Comparison of ENCODE assay signal across 1 cellular context in the genomic region with DNA sequence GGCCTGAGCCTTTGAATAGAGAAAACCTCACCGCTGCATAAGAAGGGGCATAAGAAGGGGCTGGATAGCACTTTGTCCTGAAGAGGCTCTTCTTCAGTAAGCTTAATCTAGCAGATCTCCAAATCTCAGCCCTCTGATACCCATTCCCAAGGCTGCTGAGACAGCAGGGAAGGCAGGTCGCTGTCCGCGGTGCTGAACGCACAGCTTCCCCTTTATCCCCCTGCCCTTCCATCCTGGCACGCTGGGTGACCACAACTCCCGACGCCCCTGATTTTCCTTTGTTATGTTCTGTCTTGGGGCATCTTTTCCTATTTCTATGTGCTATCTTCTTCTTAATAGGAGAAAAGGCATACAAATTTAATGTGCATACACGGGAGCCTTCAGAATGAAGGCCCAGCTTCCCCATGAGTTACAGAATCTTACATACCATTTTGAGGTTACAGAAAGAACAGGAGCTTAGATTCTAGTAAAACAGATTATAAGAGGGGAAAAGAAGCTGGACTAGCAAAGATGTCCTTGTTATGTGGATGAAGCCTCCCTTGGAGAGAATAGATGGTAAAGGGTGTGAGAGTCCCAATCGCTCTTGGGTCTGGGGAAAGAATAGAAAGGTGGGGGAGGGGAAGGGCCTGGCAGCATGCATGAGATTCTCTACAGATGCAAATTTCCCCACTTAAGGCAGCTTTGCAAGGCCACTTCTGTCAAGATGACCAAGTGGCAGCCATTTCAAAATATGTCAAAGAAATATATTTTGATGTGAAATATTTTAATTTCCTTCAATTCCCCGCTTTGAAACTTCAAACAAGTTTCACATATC.
TF ChIP-seq lines count a peak whose summit lies in the region.

No MANE protein-coding gene starts in this region.

TF ChIP-seq in HepG2, 621 proteins besides CTCF, POLR2A, EP300 and RAD21 (continued from another document and continues in another):
- TF ChIP-seq TAF1 (CRISPR knock-in tag; IDR thresholded peaks at IDR 0.05) (no peak), ZKSCAN8 (CRISPR knock-in tag; IDR thresholded peaks at IDR 0.05; ENCODE audit: borderline replicate concordance) (no peak), ZFY (CRISPR knock-in tag; IDR thresholded peaks at IDR 0.05) (no peak), ZNF773 (CRISPR knock-in tag; IDR thresholded peaks at IDR 0.05; ENCODE audit: borderline replicate concordance) (peak; percentile 96; the same call in 1 of the 2 replicates), MXI1 (IDR thresholded peaks at IDR 0.05; ENCODE audit: borderline replicate concordance, low read depth, low read length) (no peak), SCMH1 (CRISPR knock-in tag; IDR thresholded peaks at IDR 0.05; ENCODE audit: borderline replicate concordance) (no peak), ARNTL (CRISPR knock-in tag; IDR thresholded peaks at IDR 0.05) (0 out of 2 replicates have a peak, but pooled peaks have one; percentile 40), HNRNPH1 (optimal IDR thresholded peaks at IDR 0.05; ENCODE audit: low read depth, low read length) (no peak), ZNF333 (CRISPR knock-in tag; IDR thresholded peaks at IDR 0.05; ENCODE audit: borderline replicate concordance) (no peak), NFYC (CRISPR knock-in tag; IDR thresholded peaks at IDR 0.05) (no peak), ZSCAN21 (CRISPR knock-in tag; IDR thresholded peaks at IDR 0.05; ENCODE audit: borderline replicate concordance) (peak; percentile 72; the same call in 1 of the 2 replicates), ZNF83 (CRISPR knock-in tag; IDR thresholded peaks at IDR 0.05; ENCODE audit: borderline replicate concordance) (peak; percentile 69; the same call in 1 of the 2 replicates), ZNF564 (CRISPR knock-in tag; IDR thresholded peaks at IDR 0.05) (no peak), MED1 (CRISPR knock-in tag; IDR thresholded peaks at IDR 0.05) (peak; percentile 42; the same call in 1 of the 2 replicates), TP53 (CRISPR knock-in tag; conservative IDR thresholded peaks at IDR 0.05) (no peak), FOXJ3 (CRISPR knock-in tag; IDR thresholded peaks at IDR 0.05; ENCODE audit: borderline replicate concordance) (no peak), NR2F6 (IDR thresholded peaks at IDR 0.05) (no peak), NR2F6 (CRISPR knock-in tag; IDR thresholded peaks at IDR 0.05) (0 out of 2 replicates have a peak, but pooled peaks have one; percentile 15), SOX6 (IDR thresholded peaks at IDR 0.05) (no peak), SOX6 (CRISPR knock-in tag; IDR thresholded peaks at IDR 0.05) (no peak), PRMT3 (CRISPR knock-in tag; IDR thresholded peaks at IDR 0.05; ENCODE audit: borderline replicate concordance, low read depth) (no peak), BCL6 (CRISPR knock-in tag; IDR thresholded peaks at IDR 0.05) (peak; percentile 28; the same call in 1 of the 2 replicates), SMAD9 (CRISPR knock-in tag; IDR thresholded peaks at IDR 0.05) (no peak), RXRB (CRISPR knock-in tag; IDR thresholded peaks at IDR 0.05; ENCODE audit: borderline replicate concordance) (peak; percentile 21; the same call in 1 of the 2 replicates), ETV6 (CRISPR knock-in tag; conservative IDR thresholded peaks at IDR 0.05) (no peak), IKZF4 (CRISPR knock-in tag; IDR thresholded peaks at IDR 0.05; ENCODE audit: borderline replicate concordance, low read depth, not compliant biosample characterization) (no peak), PITX1 (CRISPR knock-in tag; IDR thresholded peaks at IDR 0.05) (no peak), GABPA (IDR thresholded peaks at IDR 0.05; ENCODE audit: low read depth, low read length) (no peak), GABPA (CRISPR knock-in tag; IDR thresholded peaks at IDR 0.05; ENCODE audit: low read depth) (no peak), GLI4 (CRISPR knock-in tag; IDR thresholded peaks at IDR 0.05; ENCODE audit: borderline replicate concordance) (no peak), ZSCAN29 (CRISPR knock-in tag; conservative IDR thresholded peaks at IDR 0.05) (no peak), KAT7 (CRISPR knock-in tag; IDR thresholded peaks at IDR 0.05; ENCODE audit: borderline replicate concordance) (no peak), ZNF75D (CRISPR knock-in tag; IDR thresholded peaks at IDR 0.05; ENCODE audit: borderline replicate concordance) (no peak), XRCC5 (optimal IDR thresholded peaks at IDR 0.05; ENCODE audit: low read length) (no peak)
- TF ChIP-seq, protein P1, sequence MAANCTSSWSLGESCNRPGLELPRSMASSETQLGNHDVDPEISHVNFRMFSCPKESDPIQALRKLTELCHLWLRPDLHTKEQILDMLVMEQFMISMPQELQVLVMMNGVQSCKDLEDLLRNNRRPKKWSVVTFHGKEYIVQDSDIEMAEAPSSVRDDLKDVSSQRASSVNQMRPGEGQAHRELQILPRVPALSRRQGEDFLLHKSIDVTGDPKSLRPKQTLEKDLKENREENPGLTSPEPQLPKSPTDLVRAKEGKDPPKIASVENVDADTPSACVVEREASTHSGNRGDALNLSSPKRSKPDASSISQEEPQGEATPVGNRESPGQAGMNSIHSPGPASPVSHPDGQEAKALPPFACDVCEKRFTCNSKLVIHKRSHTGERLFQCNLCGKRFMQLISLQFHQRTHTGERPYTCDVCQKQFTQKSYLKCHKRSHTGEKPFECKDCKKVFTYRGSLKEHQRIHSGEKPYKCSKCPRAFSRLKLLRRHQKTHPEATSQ (CRISPR knock-in tag; IDR thresholded peaks at IDR 0.05; ENCODE audit: borderline replicate concordance), result no peak
- TF ChIP-seq, protein P2, sequence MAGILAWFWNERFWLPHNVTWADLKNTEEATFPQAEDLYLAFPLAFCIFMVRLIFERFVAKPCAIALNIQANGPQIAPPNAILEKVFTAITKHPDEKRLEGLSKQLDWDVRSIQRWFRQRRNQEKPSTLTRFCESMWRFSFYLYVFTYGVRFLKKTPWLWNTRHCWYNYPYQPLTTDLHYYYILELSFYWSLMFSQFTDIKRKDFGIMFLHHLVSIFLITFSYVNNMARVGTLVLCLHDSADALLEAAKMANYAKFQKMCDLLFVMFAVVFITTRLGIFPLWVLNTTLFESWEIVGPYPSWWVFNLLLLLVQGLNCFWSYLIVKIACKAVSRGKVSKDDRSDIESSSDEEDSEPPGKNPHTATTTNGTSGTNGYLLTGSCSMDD (CRISPR knock-in tag; IDR thresholded peaks at IDR 0.05), result no peak
- TF ChIP-seq, protein P3, sequence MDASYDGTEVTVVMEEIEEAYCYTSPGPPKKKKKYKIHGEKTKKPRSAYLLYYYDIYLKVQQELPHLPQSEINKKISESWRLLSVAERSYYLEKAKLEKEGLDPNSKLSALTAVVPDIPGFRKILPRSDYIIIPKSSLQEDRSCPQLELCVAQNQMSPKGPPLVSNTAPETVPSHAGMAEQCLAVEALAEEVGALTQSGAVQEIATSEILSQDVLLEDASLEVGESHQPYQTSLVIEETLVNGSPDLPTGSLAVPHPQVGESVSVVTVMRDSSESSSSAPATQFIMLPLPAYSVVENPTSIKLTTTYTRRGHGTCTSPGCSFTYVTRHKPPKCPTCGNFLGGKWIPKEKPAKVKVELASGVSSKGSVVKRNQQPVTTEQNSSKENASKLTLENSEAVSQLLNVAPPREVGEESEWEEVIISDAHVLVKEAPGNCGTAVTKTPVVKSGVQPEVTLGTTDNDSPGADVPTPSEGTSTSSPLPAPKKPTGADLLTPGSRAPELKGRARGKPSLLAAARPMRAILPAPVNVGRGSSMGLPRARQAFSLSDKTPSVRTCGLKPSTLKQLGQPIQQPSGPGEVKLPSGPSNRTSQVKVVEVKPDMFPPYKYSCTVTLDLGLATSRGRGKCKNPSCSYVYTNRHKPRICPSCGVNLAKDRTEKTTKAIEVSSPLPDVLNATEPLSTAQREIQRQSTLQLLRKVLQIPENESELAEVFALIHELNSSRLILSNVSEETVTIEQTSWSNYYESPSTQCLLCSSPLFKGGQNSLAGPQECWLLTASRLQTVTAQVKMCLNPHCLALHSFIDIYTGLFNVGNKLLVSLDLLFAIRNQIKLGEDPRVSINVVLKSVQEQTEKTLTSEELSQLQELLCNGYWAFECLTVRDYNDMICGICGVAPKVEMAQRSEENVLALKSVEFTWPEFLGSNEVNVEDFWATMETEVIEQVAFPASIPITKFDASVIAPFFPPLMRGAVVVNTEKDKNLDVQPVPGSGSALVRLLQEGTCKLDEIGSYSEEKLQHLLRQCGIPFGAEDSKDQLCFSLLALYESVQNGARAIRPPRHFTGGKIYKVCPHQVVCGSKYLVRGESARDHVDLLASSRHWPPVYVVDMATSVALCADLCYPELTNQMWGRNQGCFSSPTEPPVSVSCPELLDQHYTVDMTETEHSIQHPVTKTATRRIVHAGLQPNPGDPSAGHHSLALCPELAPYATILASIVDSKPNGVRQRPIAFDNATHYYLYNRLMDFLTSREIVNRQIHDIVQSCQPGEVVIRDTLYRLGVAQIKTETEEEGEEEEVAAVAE (CRISPR knock-in tag; IDR thresholded peaks at IDR 0.05; ENCODE audit: borderline replicate concordance), result peak; percentile 83
- TF ChIP-seq, protein P4, sequence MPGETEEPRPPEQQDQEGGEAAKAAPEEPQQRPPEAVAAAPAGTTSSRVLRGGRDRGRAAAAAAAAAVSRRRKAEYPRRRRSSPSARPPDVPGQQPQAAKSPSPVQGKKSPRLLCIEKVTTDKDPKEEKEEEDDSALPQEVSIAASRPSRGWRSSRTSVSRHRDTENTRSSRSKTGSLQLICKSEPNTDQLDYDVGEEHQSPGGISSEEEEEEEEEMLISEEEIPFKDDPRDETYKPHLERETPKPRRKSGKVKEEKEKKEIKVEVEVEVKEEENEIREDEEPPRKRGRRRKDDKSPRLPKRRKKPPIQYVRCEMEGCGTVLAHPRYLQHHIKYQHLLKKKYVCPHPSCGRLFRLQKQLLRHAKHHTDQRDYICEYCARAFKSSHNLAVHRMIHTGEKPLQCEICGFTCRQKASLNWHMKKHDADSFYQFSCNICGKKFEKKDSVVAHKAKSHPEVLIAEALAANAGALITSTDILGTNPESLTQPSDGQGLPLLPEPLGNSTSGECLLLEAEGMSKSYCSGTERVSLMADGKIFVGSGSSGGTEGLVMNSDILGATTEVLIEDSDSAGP (CRISPR knock-in tag; IDR thresholded peaks at IDR 0.05; ENCODE audit: borderline replicate concordance), result no peak
- TF ChIP-seq, protein P5, sequence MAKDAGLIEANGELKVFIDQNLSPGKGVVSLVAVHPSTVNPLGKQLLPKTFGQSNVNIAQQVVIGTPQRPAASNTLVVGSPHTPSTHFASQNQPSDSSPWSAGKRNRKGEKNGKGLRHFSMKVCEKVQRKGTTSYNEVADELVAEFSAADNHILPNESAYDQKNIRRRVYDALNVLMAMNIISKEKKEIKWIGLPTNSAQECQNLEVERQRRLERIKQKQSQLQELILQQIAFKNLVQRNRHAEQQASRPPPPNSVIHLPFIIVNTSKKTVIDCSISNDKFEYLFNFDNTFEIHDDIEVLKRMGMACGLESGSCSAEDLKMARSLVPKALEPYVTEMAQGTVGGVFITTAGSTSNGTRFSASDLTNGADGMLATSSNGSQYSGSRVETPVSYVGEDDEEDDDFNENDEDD (CRISPR knock-in tag; IDR thresholded peaks at IDR 0.05; ENCODE audit: borderline replicate concordance), result no peak
- TF ChIP-seq, protein P6, sequence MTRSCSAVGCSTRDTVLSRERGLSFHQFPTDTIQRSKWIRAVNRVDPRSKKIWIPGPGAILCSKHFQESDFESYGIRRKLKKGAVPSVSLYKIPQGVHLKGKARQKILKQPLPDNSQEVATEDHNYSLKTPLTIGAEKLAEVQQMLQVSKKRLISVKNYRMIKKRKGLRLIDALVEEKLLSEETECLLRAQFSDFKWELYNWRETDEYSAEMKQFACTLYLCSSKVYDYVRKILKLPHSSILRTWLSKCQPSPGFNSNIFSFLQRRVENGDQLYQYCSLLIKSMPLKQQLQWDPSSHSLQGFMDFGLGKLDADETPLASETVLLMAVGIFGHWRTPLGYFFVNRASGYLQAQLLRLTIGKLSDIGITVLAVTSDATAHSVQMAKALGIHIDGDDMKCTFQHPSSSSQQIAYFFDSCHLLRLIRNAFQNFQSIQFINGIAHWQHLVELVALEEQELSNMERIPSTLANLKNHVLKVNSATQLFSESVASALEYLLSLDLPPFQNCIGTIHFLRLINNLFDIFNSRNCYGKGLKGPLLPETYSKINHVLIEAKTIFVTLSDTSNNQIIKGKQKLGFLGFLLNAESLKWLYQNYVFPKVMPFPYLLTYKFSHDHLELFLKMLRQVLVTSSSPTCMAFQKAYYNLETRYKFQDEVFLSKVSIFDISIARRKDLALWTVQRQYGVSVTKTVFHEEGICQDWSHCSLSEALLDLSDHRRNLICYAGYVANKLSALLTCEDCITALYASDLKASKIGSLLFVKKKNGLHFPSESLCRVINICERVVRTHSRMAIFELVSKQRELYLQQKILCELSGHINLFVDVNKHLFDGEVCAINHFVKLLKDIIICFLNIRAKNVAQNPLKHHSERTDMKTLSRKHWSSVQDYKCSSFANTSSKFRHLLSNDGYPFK (CRISPR knock-in tag; IDR thresholded peaks at IDR 0.05; ENCODE audit: borderline replicate concordance), result no peak
- TF ChIP-seq, protein P7, sequence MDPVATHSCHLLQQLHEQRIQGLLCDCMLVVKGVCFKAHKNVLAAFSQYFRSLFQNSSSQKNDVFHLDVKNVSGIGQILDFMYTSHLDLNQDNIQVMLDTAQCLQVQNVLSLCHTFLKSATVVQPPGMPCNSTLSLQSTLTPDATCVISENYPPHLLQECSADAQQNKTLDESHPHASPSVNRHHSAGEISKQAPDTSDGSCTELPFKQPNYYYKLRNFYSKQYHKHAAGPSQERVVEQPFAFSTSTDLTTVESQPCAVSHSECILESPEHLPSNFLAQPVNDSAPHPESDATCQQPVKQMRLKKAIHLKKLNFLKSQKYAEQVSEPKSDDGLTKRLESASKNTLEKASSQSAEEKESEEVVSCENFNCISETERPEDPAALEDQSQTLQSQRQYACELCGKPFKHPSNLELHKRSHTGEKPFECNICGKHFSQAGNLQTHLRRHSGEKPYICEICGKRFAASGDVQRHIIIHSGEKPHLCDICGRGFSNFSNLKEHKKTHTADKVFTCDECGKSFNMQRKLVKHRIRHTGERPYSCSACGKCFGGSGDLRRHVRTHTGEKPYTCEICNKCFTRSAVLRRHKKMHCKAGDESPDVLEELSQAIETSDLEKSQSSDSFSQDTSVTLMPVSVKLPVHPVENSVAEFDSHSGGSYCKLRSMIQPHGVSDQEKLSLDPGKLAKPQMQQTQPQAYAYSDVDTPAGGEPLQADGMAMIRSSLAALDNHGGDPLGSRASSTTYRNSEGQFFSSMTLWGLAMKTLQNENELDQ (CRISPR knock-in tag; IDR thresholded peaks at IDR 0.05; ENCODE audit: borderline replicate concordance), result peak; percentile 79; the same call in 1 of the 2 replicates
- TF ChIP-seq, protein P8, sequence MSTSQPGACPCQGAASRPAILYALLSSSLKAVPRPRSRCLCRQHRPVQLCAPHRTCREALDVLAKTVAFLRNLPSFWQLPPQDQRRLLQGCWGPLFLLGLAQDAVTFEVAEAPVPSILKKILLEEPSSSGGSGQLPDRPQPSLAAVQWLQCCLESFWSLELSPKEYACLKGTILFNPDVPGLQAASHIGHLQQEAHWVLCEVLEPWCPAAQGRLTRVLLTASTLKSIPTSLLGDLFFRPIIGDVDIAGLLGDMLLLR (CRISPR knock-in tag; IDR thresholded peaks at IDR 0.05), result no peak
